In the genomic region with DNA sequence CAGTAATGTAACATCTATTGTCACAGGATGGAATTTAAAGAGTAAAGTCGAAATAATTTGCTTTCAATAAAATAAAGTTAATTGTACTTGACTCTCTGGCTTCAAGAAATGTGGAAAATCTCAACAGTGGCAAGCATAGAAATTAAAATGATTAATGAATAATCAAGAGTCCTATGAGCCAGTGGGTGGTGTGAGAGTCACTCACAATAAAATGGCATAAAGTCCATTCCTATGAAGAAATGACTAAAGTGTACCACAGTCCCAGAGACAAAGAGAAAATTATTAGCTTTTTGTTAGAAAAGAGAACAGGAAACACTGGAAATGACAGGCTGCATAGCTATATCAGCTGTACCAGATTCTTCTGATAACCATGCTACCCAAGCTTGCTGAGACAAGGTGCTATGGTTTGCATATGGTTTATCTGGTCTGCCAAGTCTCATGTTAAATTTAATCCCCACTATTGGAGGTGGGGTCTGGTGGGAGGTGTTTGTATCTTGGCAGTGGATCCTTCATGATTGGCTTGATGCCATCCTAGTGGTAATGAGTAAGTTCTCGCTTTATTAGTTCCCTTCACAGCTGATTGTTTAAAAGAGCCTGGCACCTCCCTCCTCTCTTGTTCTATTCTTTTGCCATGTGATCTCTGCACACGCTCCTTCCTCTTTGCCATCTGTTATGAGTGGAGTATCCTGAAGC, we compare ENCODE assay signal across 21 cellular contexts.
DNase-seq lines count a peak whose midpoint lies in the region; ATAC-seq and TF ChIP-seq lines count a peak whose summit lies in the region.
"Had no signal": no experiment of that assay in that cellular context is flagged by ENCODE, and none has a peak within 500 bp of the region (broad histone marks: within the 10 kb centered on the region; RNA-seq: fewer than 3 reads in every experiment).

No MANE protein-coding gene starts in this region.

- no peaks in the 10 kb centered on the region for H3K4me1 Mint-ChIP-seq in neural progenitor cell
- H3K4me1 Mint-ChIP-seq: activated T-helper 17 cell treated with anti-CD3 and anti-CD28 coated beads, Interleukin-2, amount 50 U/mL, for 72 hours; stimulated activated naive CD8-positive, alpha-beta T cell treated with anti-CD3 and anti-CD28 coated beads, Interleukin-15, amount 100 ng/mL, for 72 hours had no signal

- H3K36me3 ChIP-seq in neural progenitor cell = no peaks in the 10 kb centered on the region
- H3K36me3 ChIP-seq: cardiac muscle cell, tibial artery had no signal

- no peaks in the 10 kb centered on the region for H3K9me3 ChIP-seq in neural progenitor cell (ENCODE audit: low read depth)
- H3K9me3 ChIP-seq: tibial artery had no signal

- no peaks in the 10 kb centered on the region for H3K27me3 ChIP-seq in neural progenitor cell
- H3K27me3 ChIP-seq: cardiac muscle cell, tibial artery had no signal

- peaks cover 2% of the 10 kb centered on the region for H3K27me3 Mint-ChIP-seq in neural progenitor cell (ENCODE audit: insufficient read depth, low read depth)
- H3K27me3 Mint-ChIP-seq: activated naive CD8-positive, alpha-beta T cell; activated T-helper 17 cell treated with anti-CD3 and anti-CD28 coated beads, Interleukin-2, amount 50 U/mL, for 72 hours; dendritic cell treated with granulocyte-macrophage colony-stimulating factor and Interleukin-4, amounts not matched to agents 40 ng/mL and 50 ng/mL, for 4 days; stimulated activated naive CD8-positive, alpha-beta T cell treated with anti-CD3 and anti-CD28 coated beads, Interleukin-15, amount 100 ng/mL, for 72 hours had no signal

- no peak overlapping the region for H3K9ac ChIP-seq in neural progenitor cell

- no peaks in the 10 kb centered on the region for H3K4me1 ChIP-seq in neural progenitor cell
- H3K4me1 ChIP-seq: tibial artery had no signal

- H3K4me3 ChIP-seq in neural progenitor cell = no peak overlapping the region
- H3K4me3 ChIP-seq: cardiac muscle cell, lung, tibial artery had no signal

- H2AFZ ChIP-seq in neural progenitor cell (replicated peaks) = peak overlapping the region; percentile 3

- ATAC-seq in HG03565 (IDR thresholded peaks at IDR 0.05; ENCODE audit: unreplicated experiment) = no peak
- ATAC-seq in HG03097 (IDR thresholded peaks at IDR 0.05; ENCODE audit: low FRiP score, unreplicated experiment) = no peak
- ATAC-seq: activated T-helper 17 cell treated with anti-CD3 and anti-CD28 coated beads, Interleukin-2, amount 50 U/mL, for 72 hours; sciatic nerve; stimulated activated naive CD8-positive, alpha-beta T cell treated with anti-CD3 and anti-CD28 coated beads, Interleukin-15, amount 100 ng/mL, for 72 hours had no signal

- no peak overlapping the region for H3K27ac Mint-ChIP-seq in neural progenitor cell
- H3K27ac Mint-ChIP-seq: activated naive CD8-positive, alpha-beta T cell; activated T-helper 17 cell treated with anti-CD3 and anti-CD28 coated beads, Interleukin-2, amount 50 U/mL, for 72 hours; dendritic cell treated with granulocyte-macrophage colony-stimulating factor and Interleukin-4, amounts not matched to agents 40 ng/mL and 50 ng/mL, for 4 days; stimulated activated naive CD8-positive, alpha-beta T cell treated with anti-CD3 and anti-CD28 coated beads, Interleukin-15, amount 100 ng/mL, for 72 hours had no signal

- H3K9me3 Mint-ChIP-seq in neural progenitor cell = no peaks in the 10 kb centered on the region
- H3K9me3 Mint-ChIP-seq: dendritic cell treated with granulocyte-macrophage colony-stimulating factor and Interleukin-4, amounts not matched to agents 40 ng/mL and 50 ng/mL, for 4 days; stimulated activated naive CD8-positive, alpha-beta T cell treated with anti-CD3 and anti-CD28 coated beads, Interleukin-15, amount 100 ng/mL, for 72 hours had no signal

- no peaks in the 10 kb centered on the region for H3K79me2 ChIP-seq in neural progenitor cell (ENCODE audit: low read depth)

- no peak overlapping the region for H3K27ac ChIP-seq in neural progenitor cell
- H3K27ac ChIP-seq: cardiac muscle cell, tibial artery had no signal

- no peaks in the 10 kb centered on the region for H3K36me3 Mint-ChIP-seq in neural progenitor cell
- H3K36me3 Mint-ChIP-seq: activated naive CD8-positive, alpha-beta T cell had no signal

- DNase-seq in NCI-H1048 (lab: John Stamatoyannopoulos, UW) (peak; percentile 55), NCI-H2081 (lab: John Stamatoyannopoulos, UW) (peak; percentile 83 to 98), NCI-H748 treated with DMSO at 0.1 percent for 48 hours (lab: John Stamatoyannopoulos, UW) (peak; percentile 99), neural progenitor cell (ENCODE audit: low spot score) (no peak), cerebellum (ENCODE audit: low spot score) (no peak)
- DNase-seq: aorta; kidney; NCI-H187 treated with DMSO at 0.1 percent for 48 hours; NCI-H526; OCI-M1; stimulated activated naive CD8-positive, alpha-beta T cell treated with anti-CD3 and anti-CD28 coated beads, Interleukin-15, amount 100 ng/mL, for 72 hours; T-helper 9 cell; tibial artery had no signal

- no peak overlapping the region for H3K4me3 Mint-ChIP-seq in neural progenitor cell
- H3K4me3 Mint-ChIP-seq: activated naive CD8-positive, alpha-beta T cell; activated T-helper 17 cell treated with anti-CD3 and anti-CD28 coated beads, Interleukin-2, amount 50 U/mL, for 72 hours; dendritic cell treated with granulocyte-macrophage colony-stimulating factor and Interleukin-4, amounts not matched to agents 40 ng/mL and 50 ng/mL, for 4 days; stimulated activated naive CD8-positive, alpha-beta T cell treated with anti-CD3 and anti-CD28 coated beads, Interleukin-15, amount 100 ng/mL, for 72 hours had no signal

- no peak for TF ChIP-seq CTCF in neural progenitor cell (IDR thresholded peaks at IDR 0.05)

- no peaks in the 10 kb centered on the region for H4K20me1 ChIP-seq in neural progenitor cell (ENCODE audit: low read depth)

- H3K4me2 ChIP-seq in neural progenitor cell = no peak overlapping the region

- H3F3A ChIP-seq in neural progenitor cell (ENCODE audit: low read depth) = no peaks in the 10 kb centered on the region

Comparison
In these comparisons a context has a peak if more than half of its experiments do, and no peak if none do; other contexts are left out.
1. DNase-seq: peak in NCI-H1048 (single experiment), NCI-H2081 (2 of 2) and NCI-H748 treated with DMSO at 0.1 percent for 48 hours (single experiment); none in neural progenitor cell (single experiment) and cerebellum (single experiment).